In the genomic region with DNA sequence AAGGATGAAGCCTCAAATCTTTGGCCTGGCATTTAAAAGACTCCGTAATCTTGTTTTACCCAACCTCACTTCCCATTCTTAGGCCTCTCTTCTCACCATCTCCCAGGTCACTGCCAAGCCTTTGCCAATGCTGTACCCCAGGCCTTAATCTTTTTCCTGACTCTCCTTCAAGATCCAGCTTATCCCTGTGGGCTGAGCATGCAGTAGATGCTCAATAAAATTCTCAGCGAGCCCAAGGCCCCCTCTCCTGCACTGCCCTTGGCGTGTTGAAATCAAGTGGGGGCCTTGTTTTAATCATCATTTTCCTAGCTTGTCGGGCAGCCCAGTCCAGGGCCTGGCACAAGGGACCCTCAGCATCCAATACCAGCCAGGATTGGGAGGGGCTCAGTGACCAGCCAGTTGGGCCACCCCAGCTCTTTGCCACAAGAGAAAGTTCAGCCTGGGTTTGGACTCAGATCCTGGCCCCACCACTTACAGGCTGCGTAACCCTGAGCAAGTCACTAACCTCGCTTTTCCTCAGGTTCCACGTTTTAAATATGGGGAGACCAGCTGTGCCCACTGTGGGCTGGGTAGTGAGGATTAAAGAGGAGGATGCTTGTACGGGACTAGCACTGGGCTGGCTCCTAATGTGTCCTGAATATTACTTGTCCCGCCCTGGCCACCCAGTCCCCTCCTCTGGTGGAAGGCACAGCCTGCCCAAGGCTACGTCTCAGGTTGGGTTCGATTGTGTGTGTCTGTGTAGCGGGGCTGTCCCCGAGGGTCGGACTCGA, we compare ENCODE assay signal across 8 cellular contexts. TPM values are rescaled to one million over a fixed set of nuclear protein-coding genes. Genes with fewer than 3 reads are reported as not detected.
A peak's percentile ranks its signal among the peaks of the same experiment; 100 is the strongest.
DNase-seq lines count a peak whose midpoint lies in the region; ATAC-seq, FAIRE-seq and TF ChIP-seq lines count a peak whose summit lies in the region.

No MANE protein-coding gene starts in this region.

- peaks cover 11% of the 10 kb centered on the region for H3K36me3 Mint-ChIP-seq in activated CD4-positive, alpha-beta memory T cell treated with anti-CD3 and anti-CD28 coated beads, Interleukin-2, amount 10 ng/mL, durations not matched to agents 7 days and 5 days (ENCODE audit: low read depth)
- peaks cover 3 to 8% of the 10 kb centered on the region in 2 donors for H3K36me3 Mint-ChIP-seq in stimulated activated naive B cell treated with anti-CD40 and anti-IgM and Interleukin-4, amounts not matched to agents 10 μg/mL and 1 μg/mL and 100 μg/mL, for 72 hours

- FAIRE-seq in H54 (lab: Jason Lieb, UNC), result no peak

- TF ChIP-seq POLR2A in H54 (IDR thresholded peaks at IDR 0.05; ENCODE audit: low read depth, low read length), result 0 out of 2 replicates have a peak, but pooled peaks have one; percentile 34

- H3K4me1 Mint-ChIP-seq in activated CD4-positive, alpha-beta memory T cell treated with anti-CD3 and anti-CD28 coated beads, Interleukin-2, amount 10 ng/mL, durations not matched to agents 7 days and 5 days, result peaks cover 28% of the 10 kb centered on the region
- peaks cover 12 to 30% of the 10 kb centered on the region in 2 donors for H3K4me1 Mint-ChIP-seq in stimulated activated naive B cell treated with anti-CD40 and anti-IgM and Interleukin-4, amounts not matched to agents 10 μg/mL and 1 μg/mL and 100 μg/mL, for 72 hours

- peaks cover 2% of the 10 kb centered on the region for H3K27me3 Mint-ChIP-seq in activated CD4-positive, alpha-beta memory T cell treated with anti-CD3 and anti-CD28 coated beads, Interleukin-2, amount 10 ng/mL, durations not matched to agents 7 days and 5 days
- no peaks in the 10 kb centered on the region for H3K27me3 Mint-ChIP-seq in stimulated activated naive B cell treated with anti-CD40 and anti-IgM and Interleukin-4, amounts not matched to agents 10 μg/mL and 1 μg/mL and 100 μg/mL, for 72 hours

- peak overlapping the region; percentile 8 for H3K4me3 Mint-ChIP-seq in activated CD4-positive, alpha-beta memory T cell treated with anti-CD3 and anti-CD28 coated beads, Interleukin-2, amount 10 ng/mL, durations not matched to agents 7 days and 5 days
- no peak overlapping the region for H3K4me3 Mint-ChIP-seq in stimulated activated naive B cell treated with anti-CD40 and anti-IgM and Interleukin-4, amounts not matched to agents 10 μg/mL and 1 μg/mL and 100 μg/mL, for 72 hours

- CTCF ChIA-PET in activated CD4-positive, alpha-beta memory T cell treated with anti-CD3 and anti-CD28 coated beads, Interleukin-2, amount 10 ng/mL, durations not matched to agents 7 days and 5 days (lab: Charles Lee), result interaction anchor here (2.5 kb wide), 1 partner anchor 278 kb away, joined by 8 read pairs; no protein-coding TSS in a partner anchor

- no peak for ATAC-seq in stimulated activated naive B cell treated with anti-CD40 and anti-IgM and Interleukin-4, amounts not matched to agents 10 μg/mL and 1 μg/mL and 100 μg/mL, for 72 hours (replicated peaks)

- no peak for DNase-seq in H54 (ENCODE audit: insufficient read length, low spot score)
- no peak for DNase-seq in activated CD4-positive, alpha-beta memory T cell treated with anti-CD3 and anti-CD28 coated beads, Interleukin-2, amount 10 ng/mL, durations not matched to agents 7 days and 5 days
- no peak for DNase-seq in stimulated activated naive B cell treated with anti-CD40 and anti-IgM and Interleukin-4, amounts not matched to agents 10 μg/mL and 1 μg/mL and 100 μg/mL, for 72 hours
- no peak for DNase-seq in stimulated activated CD4-positive, alpha-beta T cell treated with anti-CD3 and anti-CD28 coated beads, Interleukin-12 subunit alpha, Interleukin-12 subunit beta, amount 100 ng/mL, for 4 hours
- no peak for DNase-seq in NCI-H524 treated with DMSO at 0.1 percent for 48 hours (lab: John Stamatoyannopoulos, UW)
- DNase-seq in OCI-M1 (lab: John Stamatoyannopoulos, UW), result no peak
- no peak for DNase-seq in NCI-H2081 (lab: John Stamatoyannopoulos, UW)

- H3K27ac Mint-ChIP-seq in activated CD4-positive, alpha-beta memory T cell treated with anti-CD3 and anti-CD28 coated beads, Interleukin-2, amount 10 ng/mL, durations not matched to agents 7 days and 5 days, result peak overlapping the region; percentile 91
- H3K27ac Mint-ChIP-seq in stimulated activated naive B cell treated with anti-CD40 and anti-IgM and Interleukin-4, amounts not matched to agents 10 μg/mL and 1 μg/mL and 100 μg/mL, for 72 hours, result peak overlapping the region; percentile 93

- no peaks in the 10 kb centered on the region for H3K9me3 Mint-ChIP-seq in activated CD4-positive, alpha-beta memory T cell treated with anti-CD3 and anti-CD28 coated beads, Interleukin-2, amount 10 ng/mL, durations not matched to agents 7 days and 5 days
- no peaks in the 10 kb centered on the region for H3K9me3 Mint-ChIP-seq in stimulated activated naive B cell treated with anti-CD40 and anti-IgM and Interleukin-4, amounts not matched to agents 10 μg/mL and 1 μg/mL and 100 μg/mL, for 72 hours

- H3K4me3 ChIP-seq in iPS-11a (ENCODE audit: low read depth, low read length), result peak overlapping the region; percentile 43

- POLR2A ChIA-PET in activated CD4-positive, alpha-beta memory T cell treated with anti-CD3 and anti-CD28 coated beads, Interleukin-2, amount 10 ng/mL, durations not matched to agents 7 days and 5 days (lab: Charles Lee), result interaction anchor here (0.8 to 1.3 kb wide), 4 partner anchors 190 to 282 kb away, joined by 3 to 9 read pairs (median 4); partner anchors contain the start of genes DEPDC5, PISD and PRR14L

RNA-seq across cellular contexts. Expression of gene YWHAH, which starts 0.9 kb away (rescaled TPM):
- 100 to 1,000 TPM; 203 to 211 TPM for total RNA-seq in activated CD4-positive, alpha-beta memory T cell treated with anti-CD3 and anti-CD28 coated beads, Interleukin-2, amount 10 ng/mL, durations not matched to agents 7 days and 5 days
